Comparison of ENCODE assay signal across 1 cellular context in the genomic region with DNA sequence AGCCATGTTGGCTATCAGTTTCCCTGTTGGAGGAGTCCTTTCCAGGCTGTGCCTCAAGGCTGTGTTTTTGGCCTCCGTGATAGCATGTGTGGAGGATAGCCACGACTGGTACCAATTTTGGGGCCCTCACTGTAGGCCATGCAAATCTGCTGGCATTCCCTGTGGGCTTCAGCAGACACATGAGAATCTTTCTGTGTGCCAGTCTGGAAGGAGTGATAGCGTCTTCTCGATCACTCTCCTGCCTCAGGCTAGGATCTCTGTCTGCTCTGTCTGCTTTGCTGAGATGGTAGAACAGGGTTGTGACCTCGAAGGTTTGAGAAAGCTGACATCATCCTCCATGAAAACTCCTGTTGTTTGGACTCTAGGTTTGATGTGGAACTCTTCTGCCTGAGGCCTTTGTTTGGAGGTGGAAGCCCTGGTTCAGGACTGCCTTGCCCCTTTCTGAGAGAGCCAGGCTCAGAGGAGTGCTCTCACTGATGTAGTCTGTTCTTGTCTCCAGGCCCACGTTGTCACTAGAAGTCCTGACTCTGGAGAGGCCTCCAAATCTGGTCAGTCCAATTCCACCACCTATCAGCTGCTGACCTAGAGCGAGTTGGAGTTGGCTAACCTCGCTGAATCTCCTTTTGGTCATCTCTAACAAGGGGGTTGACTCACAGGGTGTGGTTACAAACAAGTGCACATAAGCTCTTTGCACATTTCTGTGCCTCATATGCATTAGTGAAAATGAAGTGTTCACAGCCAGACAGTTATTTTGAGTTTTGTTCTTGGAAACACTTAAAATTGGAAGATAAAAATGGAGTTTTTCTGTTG.
A peak's percentile ranks its signal among the peaks of the same experiment; 100 is the strongest.
TF ChIP-seq lines count a peak whose summit lies in the region.

No MANE protein-coding gene starts in this region.

TF ChIP-seq in K562, 482 proteins besides CTCF, POLR2A, EP300 and RAD21:
- no peak for TF ChIP-seq TCFL5 (CRISPR knock-in tag; conservative IDR thresholded peaks at IDR 0.05)
- TF ChIP-seq RHOXF2B (CRISPR knock-in tag; conservative IDR thresholded peaks at IDR 0.05) = no peak
- TF ChIP-seq, protein P1, sequence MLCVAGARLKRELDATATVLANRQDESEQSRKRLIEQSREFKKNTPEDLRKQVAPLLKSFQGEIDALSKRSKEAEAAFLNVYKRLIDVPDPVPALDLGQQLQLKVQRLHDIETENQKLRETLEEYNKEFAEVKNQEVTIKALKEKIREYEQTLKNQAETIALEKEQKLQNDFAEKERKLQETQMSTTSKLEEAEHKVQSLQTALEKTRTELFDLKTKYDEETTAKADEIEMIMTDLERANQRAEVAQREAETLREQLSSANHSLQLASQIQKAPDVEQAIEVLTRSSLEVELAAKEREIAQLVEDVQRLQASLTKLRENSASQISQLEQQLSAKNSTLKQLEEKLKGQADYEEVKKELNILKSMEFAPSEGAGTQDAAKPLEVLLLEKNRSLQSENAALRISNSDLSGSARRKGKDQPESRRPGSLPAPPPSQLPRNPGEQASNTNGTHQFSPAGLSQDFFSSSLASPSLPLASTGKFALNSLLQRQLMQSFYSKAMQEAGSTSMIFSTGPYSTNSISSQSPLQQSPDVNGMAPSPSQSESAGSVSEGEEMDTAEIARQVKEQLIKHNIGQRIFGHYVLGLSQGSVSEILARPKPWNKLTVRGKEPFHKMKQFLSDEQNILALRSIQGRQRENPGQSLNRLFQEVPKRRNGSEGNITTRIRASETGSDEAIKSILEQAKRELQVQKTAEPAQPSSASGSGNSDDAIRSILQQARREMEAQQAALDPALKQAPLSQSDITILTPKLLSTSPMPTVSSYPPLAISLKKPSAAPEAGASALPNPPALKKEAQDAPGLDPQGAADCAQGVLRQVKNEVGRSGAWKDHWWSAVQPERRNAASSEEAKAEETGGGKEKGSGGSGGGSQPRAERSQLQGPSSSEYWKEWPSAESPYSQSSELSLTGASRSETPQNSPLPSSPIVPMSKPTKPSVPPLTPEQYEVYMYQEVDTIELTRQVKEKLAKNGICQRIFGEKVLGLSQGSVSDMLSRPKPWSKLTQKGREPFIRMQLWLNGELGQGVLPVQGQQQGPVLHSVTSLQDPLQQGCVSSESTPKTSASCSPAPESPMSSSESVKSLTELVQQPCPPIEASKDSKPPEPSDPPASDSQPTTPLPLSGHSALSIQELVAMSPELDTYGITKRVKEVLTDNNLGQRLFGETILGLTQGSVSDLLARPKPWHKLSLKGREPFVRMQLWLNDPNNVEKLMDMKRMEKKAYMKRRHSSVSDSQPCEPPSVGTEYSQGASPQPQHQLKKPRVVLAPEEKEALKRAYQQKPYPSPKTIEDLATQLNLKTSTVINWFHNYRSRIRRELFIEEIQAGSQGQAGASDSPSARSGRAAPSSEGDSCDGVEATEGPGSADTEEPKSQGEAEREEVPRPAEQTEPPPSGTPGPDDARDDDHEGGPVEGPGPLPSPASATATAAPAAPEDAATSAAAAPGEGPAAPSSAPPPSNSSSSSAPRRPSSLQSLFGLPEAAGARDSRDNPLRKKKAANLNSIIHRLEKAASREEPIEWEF (CRISPR knock-in tag; IDR thresholded peaks at IDR 0.05) = no peak
- no peak for TF ChIP-seq E2F3 (CRISPR knock-in tag; IDR thresholded peaks at IDR 0.05)
- TF ChIP-seq XRCC4 (IDR thresholded peaks at IDR 0.05; ENCODE audit: extremely low read depth, insufficient read depth, insufficient read length) = no peak
- TF ChIP-seq, protein P2, sequence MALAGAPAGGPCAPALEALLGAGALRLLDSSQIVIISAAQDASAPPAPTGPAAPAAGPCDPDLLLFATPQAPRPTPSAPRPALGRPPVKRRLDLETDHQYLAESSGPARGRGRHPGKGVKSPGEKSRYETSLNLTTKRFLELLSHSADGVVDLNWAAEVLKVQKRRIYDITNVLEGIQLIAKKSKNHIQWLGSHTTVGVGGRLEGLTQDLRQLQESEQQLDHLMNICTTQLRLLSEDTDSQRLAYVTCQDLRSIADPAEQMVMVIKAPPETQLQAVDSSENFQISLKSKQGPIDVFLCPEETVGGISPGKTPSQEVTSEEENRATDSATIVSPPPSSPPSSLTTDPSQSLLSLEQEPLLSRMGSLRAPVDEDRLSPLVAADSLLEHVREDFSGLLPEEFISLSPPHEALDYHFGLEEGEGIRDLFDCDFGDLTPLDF (CRISPR knock-in tag; IDR thresholded peaks at IDR 0.05) = no peak
- TF ChIP-seq JUN (IDR thresholded peaks at IDR 0.05; ENCODE audit: borderline replicate concordance, low read depth, low read length) = no peak
- 0 out of 2 replicates have a peak, but pooled peaks have one; percentile 37 for TF ChIP-seq JUN (CRISPR knock-in tag; IDR thresholded peaks at IDR 0.05; ENCODE audit: borderline replicate concordance)
- no peak for TF ChIP-seq HNRNPLL (IDR thresholded peaks at IDR 0.05; ENCODE audit: low read depth, low read length, poor library complexity, severe bottlenecking)
- no peak for TF ChIP-seq ADNP (tag; IDR thresholded peaks at IDR 0.05)
- TF ChIP-seq, protein P3, sequence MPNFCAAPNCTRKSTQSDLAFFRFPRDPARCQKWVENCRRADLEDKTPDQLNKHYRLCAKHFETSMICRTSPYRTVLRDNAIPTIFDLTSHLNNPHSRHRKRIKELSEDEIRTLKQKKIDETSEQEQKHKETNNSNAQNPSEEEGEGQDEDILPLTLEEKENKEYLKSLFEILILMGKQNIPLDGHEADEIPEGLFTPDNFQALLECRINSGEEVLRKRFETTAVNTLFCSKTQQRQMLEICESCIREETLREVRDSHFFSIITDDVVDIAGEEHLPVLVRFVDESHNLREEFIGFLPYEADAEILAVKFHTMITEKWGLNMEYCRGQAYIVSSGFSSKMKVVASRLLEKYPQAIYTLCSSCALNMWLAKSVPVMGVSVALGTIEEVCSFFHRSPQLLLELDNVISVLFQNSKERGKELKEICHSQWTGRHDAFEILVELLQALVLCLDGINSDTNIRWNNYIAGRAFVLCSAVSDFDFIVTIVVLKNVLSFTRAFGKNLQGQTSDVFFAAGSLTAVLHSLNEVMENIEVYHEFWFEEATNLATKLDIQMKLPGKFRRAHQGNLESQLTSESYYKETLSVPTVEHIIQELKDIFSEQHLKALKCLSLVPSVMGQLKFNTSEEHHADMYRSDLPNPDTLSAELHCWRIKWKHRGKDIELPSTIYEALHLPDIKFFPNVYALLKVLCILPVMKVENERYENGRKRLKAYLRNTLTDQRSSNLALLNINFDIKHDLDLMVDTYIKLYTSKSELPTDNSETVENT (CRISPR knock-in tag; IDR thresholded peaks at IDR 0.05) = no peak
- TF ChIP-seq ZNF644 (tag; IDR thresholded peaks at IDR 0.05; ENCODE audit: low read depth) = no peak
- TF ChIP-seq MCM3 (IDR thresholded peaks at IDR 0.05) = no peak
- TF ChIP-seq, protein P4, sequence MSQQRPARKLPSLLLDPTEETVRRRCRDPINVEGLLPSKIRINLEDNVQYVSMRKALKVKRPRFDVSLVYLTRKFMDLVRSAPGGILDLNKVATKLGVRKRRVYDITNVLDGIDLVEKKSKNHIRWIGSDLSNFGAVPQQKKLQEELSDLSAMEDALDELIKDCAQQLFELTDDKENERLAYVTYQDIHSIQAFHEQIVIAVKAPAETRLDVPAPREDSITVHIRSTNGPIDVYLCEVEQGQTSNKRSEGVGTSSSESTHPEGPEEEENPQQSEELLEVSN (IDR thresholded peaks at IDR 0.05; ENCODE audit: borderline replicate concordance in 1 of 2, extremely low read depth in 1 of 2, insufficient read depth in 1 of 2, insufficient read length in 1 of 2, low read depth in 1 of 2, low read length in 1 of 2, poor library complexity in 1 of 2, severe bottlenecking in 1 of 2) = no peak
- no peak for TF ChIP-seq MAZ (CRISPR knock-in tag; conservative IDR thresholded peaks at IDR 0.05 in 1 of 2, IDR thresholded peaks at IDR 0.05 in 1 of 2)
- no peak for TF ChIP-seq ZKSCAN1 (IDR thresholded peaks at IDR 0.05; ENCODE audit: low read depth, low read length)
- TF ChIP-seq ZNF431 (CRISPR knock-in tag; IDR thresholded peaks at IDR 0.05) = no peak
- TF ChIP-seq, protein P5, sequence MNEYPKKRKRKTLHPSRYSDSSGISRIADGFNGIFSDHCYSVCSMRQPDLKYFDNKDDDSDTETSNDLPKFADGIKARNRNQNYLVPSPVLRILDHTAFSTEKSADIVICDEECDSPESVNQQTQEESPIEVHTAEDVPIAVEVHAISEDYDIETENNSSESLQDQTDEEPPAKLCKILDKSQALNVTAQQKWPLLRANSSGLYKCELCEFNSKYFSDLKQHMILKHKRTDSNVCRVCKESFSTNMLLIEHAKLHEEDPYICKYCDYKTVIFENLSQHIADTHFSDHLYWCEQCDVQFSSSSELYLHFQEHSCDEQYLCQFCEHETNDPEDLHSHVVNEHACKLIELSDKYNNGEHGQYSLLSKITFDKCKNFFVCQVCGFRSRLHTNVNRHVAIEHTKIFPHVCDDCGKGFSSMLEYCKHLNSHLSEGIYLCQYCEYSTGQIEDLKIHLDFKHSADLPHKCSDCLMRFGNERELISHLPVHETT (CRISPR knock-in tag; conservative IDR thresholded peaks at IDR 0.05 in 1 of 2, IDR thresholded peaks at IDR 0.05 in 1 of 2) = no peak
- TF ChIP-seq, protein P6, sequence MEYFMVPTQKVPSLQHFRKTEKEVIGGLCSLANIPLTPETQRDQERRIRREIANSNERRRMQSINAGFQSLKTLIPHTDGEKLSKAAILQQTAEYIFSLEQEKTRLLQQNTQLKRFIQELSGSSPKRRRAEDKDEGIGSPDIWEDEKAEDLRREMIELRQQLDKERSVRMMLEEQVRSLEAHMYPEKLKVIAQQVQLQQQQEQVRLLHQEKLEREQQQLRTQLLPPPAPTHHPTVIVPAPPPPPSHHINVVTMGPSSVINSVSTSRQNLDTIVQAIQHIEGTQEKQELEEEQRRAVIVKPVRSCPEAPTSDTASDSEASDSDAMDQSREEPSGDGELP (CRISPR knock-in tag; IDR thresholded peaks at IDR 0.05; ENCODE audit: borderline replicate concordance) = peak; percentile 28
- TF ChIP-seq POLR2B (IDR thresholded peaks at IDR 0.05; ENCODE audit: low read depth, partially characterized antibody) = no peak
- no peak for TF ChIP-seq CEBPB (tag; IDR thresholded peaks at IDR 0.05)
- TF ChIP-seq, protein P7, sequence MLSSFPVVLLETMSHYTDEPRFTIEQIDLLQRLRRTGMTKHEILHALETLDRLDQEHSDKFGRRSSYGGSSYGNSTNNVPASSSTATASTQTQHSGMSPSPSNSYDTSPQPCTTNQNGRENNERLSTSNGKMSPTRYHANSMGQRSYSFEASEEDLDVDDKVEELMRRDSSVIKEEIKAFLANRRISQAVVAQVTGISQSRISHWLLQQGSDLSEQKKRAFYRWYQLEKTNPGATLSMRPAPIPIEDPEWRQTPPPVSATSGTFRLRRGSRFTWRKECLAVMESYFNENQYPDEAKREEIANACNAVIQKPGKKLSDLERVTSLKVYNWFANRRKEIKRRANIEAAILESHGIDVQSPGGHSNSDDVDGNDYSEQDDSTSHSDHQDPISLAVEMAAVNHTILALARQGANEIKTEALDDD (IDR thresholded peaks at IDR 0.05) = peak; percentile 92
- TF ChIP-seq RNF2 (IDR thresholded peaks at IDR 0.05) = no peak
- TF ChIP-seq FOS (IDR thresholded peaks at IDR 0.05; ENCODE audit: extremely low read depth, insufficient read length) = no peak
- peak; percentile 80 for TF ChIP-seq FOSL1 (tag; conservative IDR thresholded peaks at IDR 0.05)
